8 cellular contexts compared by ENCODE assay signal in genomic region chr6:29553268-29554057, GRCh38.
DNase-seq lines count a peak whose midpoint lies in the region; ATAC-seq and TF ChIP-seq lines count a peak whose summit lies in the region.

No MANE protein-coding gene starts in this region.

- peaks cover 3% of the 10 kb centered on the region for H3K27me3 ChIP-seq in GM06990 (replicated peaks; ENCODE audit: control insufficient read depth, insufficient read depth, low read length)
- H3K27me3 ChIP-seq in NT2/D1 (ENCODE audit: insufficient read depth, insufficient read length): peaks cover 62% of the 10 kb centered on the region

- H3K36me3 ChIP-seq in GM06990 (ENCODE audit: control insufficient read depth, insufficient read depth, low read length): no peaks in the 10 kb centered on the region
- H3K36me3 ChIP-seq in NT2/D1 (ENCODE audit: insufficient read depth, insufficient read length, low read length): no peaks in the 10 kb centered on the region

- H3K9me3 ChIP-seq in NT2/D1 (ENCODE audit: insufficient read depth, low read length): no peaks in the 10 kb centered on the region

- DNase-seq in GM06990 (ENCODE audit: extremely low read depth, insufficient read length) (peak; percentile 44), NT2/D1 (ENCODE audit: low read depth, low spot score) (peak; percentile 36), choroid plexus epithelial cell (ENCODE audit: low read depth) (peak; percentile 78), left kidney (ENCODE audit: low read depth, low spot score) (peak; percentile 86), NCI-H1436 treated with DMSO at 0.1 percent for 48 hours (lab: John Stamatoyannopoulos, UW) (no peak)
- DNase-seq in stimulated activated naive CD4-positive, alpha-beta T cell treated with Interleukin-2 at 50 U/mL for 16 hours (lab: John Stamatoyannopoulos, UW): peak; percentile 8

- H3K4me3 ChIP-seq in GM06990 (replicated peaks; ENCODE audit: low read depth, low read length) (peak overlapping the region; percentile 36), NT2/D1 (ENCODE audit: insufficient read length, low read depth) (peak overlapping the region; percentile 42), choroid plexus epithelial cell (ENCODE audit: low read depth, low read length) (peak overlapping the region; percentile 32)

- TF ChIP-seq CTCF in GM06990 (IDR thresholded peaks at IDR 0.05; ENCODE audit: insufficient read depth, low read length, poor library complexity, severe bottlenecking) (no peak), choroid plexus epithelial cell (conservative IDR thresholded peaks at IDR 0.05; ENCODE audit: low read depth, low read length) (peak; percentile 29)

- ATAC-seq in GM19452 (IDR thresholded peaks at IDR 0.05; ENCODE audit: unreplicated experiment): no peak
- ATAC-seq in HG03469 (IDR thresholded peaks at IDR 0.05; ENCODE audit: unreplicated experiment): no peak

- peak overlapping the region; percentile 34 for H3K9ac ChIP-seq in NT2/D1 (ENCODE audit: insufficient read length, low read depth)

- H3K4me1 ChIP-seq in NT2/D1 (ENCODE audit: insufficient read depth, insufficient read length): no peaks in the 10 kb centered on the region
